Comparison of ENCODE assay signal across 7 cellular contexts in genomic region chr15:70722266-70723123, GRCh38. TPM values are rescaled to one million over a fixed set of nuclear protein-coding genes. Genes with fewer than 3 reads are reported as not detected.
DNase-seq lines count a peak whose midpoint lies in the region; ATAC-seq, FAIRE-seq and TF ChIP-seq lines count a peak whose summit lies in the region.

No MANE protein-coding gene starts in this region.

- peaks cover 2 to 6% of the 10 kb centered on the region in 2 donors for H3K4me1 ChIP-seq in adrenal gland (replicated peaks in 1 of 2)
- H3K4me1 ChIP-seq in vagina, result peaks cover 26% of the 10 kb centered on the region

- H3K27ac ChIP-seq in adrenal gland (no peak overlapping the region), vagina (no peak overlapping the region)

- intact Hi-C loops in adrenal gland (cut with DNase I), result loop anchor here in 1 of 2 donors (10.0 kb wide), 1 partner anchor 48 kb away; no protein-coding TSS in a partner anchor
- intact Hi-C loops in vagina (cut with DNase I), result no loop called here

- H3K36me3 ChIP-seq in adrenal gland (replicated peaks in 1 of 2), result no peaks in the 10 kb centered on the region
- no peaks in the 10 kb centered on the region for H3K36me3 ChIP-seq in vagina

- peak; percentile 98 for FAIRE-seq in islet of Langerhans (lab: Jason Lieb, UNC)

- peak; percentile 39 for DNase-seq in GM10248 (ENCODE audit: extremely low spot score)
- DNase-seq in NAMALWA (ENCODE audit: low spot score), result peak; percentile 46
- DNase-seq in adrenal gland, result no peak
- DNase-seq in vagina (ENCODE audit: extremely low spot score in 2 of 2), result no peak
- DNase-seq in activated CD4-positive, alpha-beta T cell treated with anti-CD3 and anti-CD28 coated beads, Interleukin-2, amount 50 U/mL, for 4 hours, result no peak

- H3K4me3 ChIP-seq in adrenal gland, result no peak overlapping the region
- no peak overlapping the region for H3K4me3 ChIP-seq in vagina

- no peak for TF ChIP-seq POLR2A in adrenal gland (IDR thresholded peaks at IDR 0.05)
- no peak for TF ChIP-seq POLR2A in vagina (IDR thresholded peaks at IDR 0.05)

- no peaks in the 10 kb centered on the region for H3K9me3 ChIP-seq in adrenal gland (replicated peaks in 1 of 3)
- H3K9me3 ChIP-seq in vagina, result no peaks in the 10 kb centered on the region

- WGBS in adrenal gland, 4 donors, result 66 to 80% (median 74%) methylated on average over 3 of the region's 3 CpGs

- H3K27me3 ChIP-seq in adrenal gland (no peaks in the 10 kb centered on the region), vagina (no peaks in the 10 kb centered on the region)

- TF ChIP-seq CTCF in GM10248 (IDR thresholded peaks at IDR 0.05; ENCODE audit: control extremely low read depth, extremely low read depth, low read depth, missing control alignments), result peak; percentile 64
- TF ChIP-seq CTCF in adrenal gland (IDR thresholded peaks at IDR 0.05), result peak; percentile 65 to 86 (median 67)
- TF ChIP-seq CTCF in vagina (IDR thresholded peaks at IDR 0.05), result peak; percentile 54 to 73 (median 63)

- CTCF ChIA-PET in GM10248 (lab: Yijun Ruan, JAX), result interaction anchor here (0.9 to 3.1 kb wide), 40 partner anchors 9 to 1248 kb away, joined by 3 to 33 read pairs (median 4); partner anchors contain the start of gene UACA

- POLR2A ChIA-PET in GM10248 (lab: Yijun Ruan, JAX), result no interaction called here

- no peak for ATAC-seq in GM21786 (IDR thresholded peaks at IDR 0.05; ENCODE audit: unreplicated experiment)

RNA-seq across cellular contexts. Expression of gene UACA, which starts 40.9 kb away (rescaled TPM):
- 10 to 100 TPM; 16.7 to 53.3 (median 34.5) TPM for total RNA-seq in adrenal gland
- 100 to 1,000 TPM in 1 of 3 donors, 10 to 100 TPM in 2; 27.3 to 186 (median 87.8) TPM for polyA plus RNA-seq in adrenal gland
- total RNA-seq in vagina, result 40.3 TPM

Comparison
In these comparisons a context has a peak if more than half of its experiments do, and no peak if none do; other contexts are left out.
1. DNase-seq: peak in GM10248 (single experiment) and NAMALWA (single experiment); none in adrenal gland (0 of 7), vagina (0 of 2) and activated CD4-positive, alpha-beta T cell treated with anti-CD3 and anti-CD28 coated beads, Interleukin-2, amount 50 U/mL, for 4 hours (0 of 2).
2. Peak in every context shown above with its lines, with median percentiles within 50 percentile points of each other: CTCF ChIP-seq.